In the genomic region with DNA sequence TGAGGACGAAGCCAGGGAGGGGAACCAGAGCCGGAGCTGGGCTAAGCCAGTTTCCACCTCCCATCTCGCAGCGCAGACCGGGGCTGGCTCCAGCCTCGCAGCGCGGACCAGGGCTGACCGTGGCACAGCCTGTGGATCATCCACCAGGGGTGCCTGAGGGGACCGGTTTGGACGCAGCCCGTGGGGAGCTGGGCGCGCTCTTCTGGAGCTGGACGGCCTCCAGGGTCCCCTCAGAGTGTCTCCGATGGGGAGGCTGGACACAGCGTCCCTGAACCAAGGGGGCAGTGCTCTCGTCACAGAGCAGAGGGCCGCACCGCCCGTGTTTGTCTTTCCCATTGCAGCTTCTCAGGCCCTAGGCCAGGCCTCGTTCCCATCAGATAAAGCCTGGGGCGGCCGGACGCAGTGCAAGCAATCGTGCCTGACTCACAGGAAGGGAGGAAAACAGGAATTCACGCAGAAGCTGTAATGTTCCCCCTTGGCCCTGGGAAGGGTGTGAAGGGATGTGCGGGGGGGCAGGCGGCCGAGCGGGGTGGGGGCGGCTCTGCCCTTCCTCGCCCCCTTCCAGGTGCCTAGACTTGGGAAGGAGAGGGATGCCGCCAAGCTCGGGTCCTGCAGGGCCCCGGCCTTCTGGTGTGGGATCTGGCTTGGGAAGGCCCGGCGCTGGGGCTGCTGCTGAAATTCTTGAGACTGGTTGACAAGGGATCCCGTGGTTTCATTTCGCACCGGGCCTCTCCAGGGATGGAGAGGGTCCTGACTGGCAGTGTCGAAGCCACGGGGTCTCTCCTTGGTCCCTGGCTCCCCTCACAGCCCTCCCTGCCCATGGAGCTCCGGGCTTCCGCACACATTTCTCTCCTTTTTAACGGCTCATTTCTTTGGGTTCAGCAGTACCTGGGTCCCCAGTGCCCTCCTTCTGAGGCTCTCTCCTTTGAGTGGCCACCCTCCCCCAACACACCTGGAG, we compare ENCODE assay signal across 1 cellular context.
TF ChIP-seq lines count a peak whose summit lies in the region.

No MANE protein-coding gene starts in this region.

TF ChIP-seq in A549, 52 proteins besides CTCF, POLR2A, EP300 and RAD21 (continued from another document):
- TF ChIP-seq GATA3 (IDR thresholded peaks at IDR 0.05; ENCODE audit: borderline replicate concordance), result peak; percentile 54; the same call in 1 of the 2 replicates
TF ChIP-seq in A549: peak in this region for 5; not testable (repeated sequence) for 47.
